18 cellular contexts compared by ENCODE assay signal in the genomic region with DNA sequence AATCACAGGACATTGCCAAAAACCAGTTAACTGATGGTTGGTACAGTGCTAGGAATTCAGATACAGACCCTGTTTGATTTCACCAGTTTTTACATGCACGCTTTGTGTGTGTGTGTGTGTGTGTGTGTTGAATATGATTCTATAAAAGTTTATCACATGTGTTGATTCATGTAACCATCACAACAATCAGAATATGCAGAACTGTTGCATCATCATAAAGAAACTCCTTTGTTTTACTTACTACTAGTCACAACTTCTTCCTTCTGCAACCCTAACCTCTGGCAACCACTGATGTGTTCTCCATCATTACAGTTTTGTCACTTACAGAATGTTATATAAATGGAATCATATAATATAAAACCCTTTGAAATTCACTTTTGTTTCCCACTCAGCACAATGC.
DNase-seq lines count a peak whose midpoint lies in the region; ATAC-seq, FAIRE-seq and TF ChIP-seq lines count a peak whose summit lies in the region.
"Had no signal": no experiment of that assay in that cellular context is flagged by ENCODE, and none has a peak within 500 bp of the region (broad histone marks: within the 10 kb centered on the region; RNA-seq: fewer than 3 reads in every experiment).

No MANE protein-coding gene starts in this region.

- TF ChIP-seq EP300 in HepG2 (IDR thresholded peaks at IDR 0.05; ENCODE audit: low read depth in 2 of 2, low read length in 2 of 2) = no peak
- TF ChIP-seq EP300 in HepG2 (CRISPR knock-in tag; IDR thresholded peaks at IDR 0.05; ENCODE audit: borderline replicate concordance) = no peak

- H3K9me3 ChIP-seq in HepG2 (ENCODE audit: low read length) (no peaks in the 10 kb centered on the region), right lobe of liver (no peaks in the 10 kb centered on the region)
- H3K9me3 ChIP-seq in CD8-positive, alpha-beta T cell (ENCODE audit: low read length) = peaks cover 3% of the 10 kb centered on the region
- H3K9me3 ChIP-seq: BLaER1 had no signal

- H3K4me2 ChIP-seq in HepG2 (ENCODE audit: low read depth, low read length) = no peak overlapping the region
- H3K4me2 ChIP-seq: BLaER1, GM23338 had no signal

- WGBS in HepG2 (ENCODE audit: low lambda C conversion rate) = 100% methylated on average over 1 of the region's 1 CpG
- WGBS in right lobe of liver (ENCODE audit: insufficient coverage, low coverage, low lambda C conversion rate, missing lambda C conversion rate) = 100% methylated on average over 1 of the region's 1 CpG

- H3K4me1 Mint-ChIP-seq in natural killer cell treated with Interleukin-12 subunit alpha and Interleukin-12 subunit beta and Interleukin-15 and Interleukin-18, amount 100 ng/mL, for 72 hours (ENCODE audit: low read depth in 2 of 2) = no peaks in the 10 kb centered on the region
- H3K4me1 Mint-ChIP-seq in CD8-positive, alpha-beta T cell (ENCODE audit: low read depth) = peaks cover 2% of the 10 kb centered on the region
- H3K4me1 Mint-ChIP-seq: GM23338 had no signal

- H3K4me3 ChIP-seq in HepG2 (replicated peaks in 1 of 3; ENCODE audit: insufficient read depth in 1 of 3, low read depth in 2 of 3, low read length in 3 of 3) = no peak overlapping the region
- no peak overlapping the region for H3K4me3 ChIP-seq in right lobe of liver
- no peak overlapping the region for H3K4me3 ChIP-seq in choroid plexus epithelial cell (ENCODE audit: low read depth, low read length)
- no peak overlapping the region for H3K4me3 ChIP-seq in fibroblast of the aortic adventitia (ENCODE audit: low read depth, low read length)
- no peak overlapping the region for H3K4me3 ChIP-seq in CD8-positive, alpha-beta T cell (ENCODE audit: low read depth, low read length)
- H3K4me3 ChIP-seq: BLaER1, GM12878, GM23338 had no signal

- intact Hi-C loops in HepG2 (cut with micrococcal nuclease; ENCODE audit: unreplicated experiment) (no loop called here), right lobe of liver (cut with DNase I) (no loop called here), posterior cingulate gyrus (cut with DNase I) (no loop called here)
- intact Hi-C loops in CD8-positive, alpha-beta T cell (cut with DNase I, micrococcal nuclease) = no loop called here

- CTCF ChIA-PET in HepG2 (lab: Yijun Ruan, JAX; ENCODE audit: low intra/inter-chr PET ratio, low total read pairs) = no interaction called here
- CTCF ChIA-PET in CD8-positive, alpha-beta T cell (lab: Charles Lee) = no interaction called here

- no TSS peak for BruUV-seq in HepG2 (replicated peaks; lab: Mats Ljungman, UMichigan)

- TF ChIP-seq RAD21 in HepG2 (CRISPR knock-in tag; IDR thresholded peaks at IDR 0.05) = no peak

- H3K4me3 Mint-ChIP-seq in natural killer cell treated with Interleukin-12 subunit alpha and Interleukin-12 subunit beta and Interleukin-15 and Interleukin-18, amount 100 ng/mL, for 72 hours = no peak overlapping the region
- H3K4me3 Mint-ChIP-seq in CD8-positive, alpha-beta T cell = no peak overlapping the region
- H3K4me3 Mint-ChIP-seq: GM23338 had no signal

- TF ChIP-seq POLR2A in HepG2 (IDR thresholded peaks at IDR 0.05; ENCODE audit: insufficient read depth in 1 of 2, low read depth in 2 of 2, low read length in 2 of 2) = no peak
- no peak for TF ChIP-seq POLR2A in right lobe of liver (IDR thresholded peaks at IDR 0.05)

- H3K9ac ChIP-seq in HepG2 (ENCODE audit: insufficient read depth, low read depth, low read length) = no peak overlapping the region
- H3K9ac ChIP-seq: BLaER1 had no signal

- ATAC-seq in HepG2 (no peak), right lobe of liver (no peak), HG03571 (IDR thresholded peaks at IDR 0.05; ENCODE audit: unreplicated experiment) (no peak)
- no peak for ATAC-seq in natural killer cell treated with Interleukin-12 subunit alpha and Interleukin-12 subunit beta and Interleukin-15 and Interleukin-18, amount 100 ng/mL, for 72 hours
- no peak for ATAC-seq in CD8-positive, alpha-beta T cell
- ATAC-seq: GM12878, GM23338 had no signal

- no peaks in the 10 kb centered on the region for H3K79me2 ChIP-seq in HepG2 (ENCODE audit: insufficient read depth, low read length)

- H2AFZ ChIP-seq in HepG2 (ENCODE audit: low read length) = no peak overlapping the region
- H2AFZ ChIP-seq: GM23338 had no signal

- in situ Hi-C loops in HepG2 (cut with HindIII; ENCODE audit: extremely low pct_ligation_motif_present, low pct_unique_long_range_greater_than_20kb) = no loop called here

- H3K9me3 Mint-ChIP-seq in natural killer cell treated with Interleukin-12 subunit alpha and Interleukin-12 subunit beta and Interleukin-15 and Interleukin-18, amount 100 ng/mL, for 72 hours = peaks cover 3% of the 10 kb centered on the region
- H3K9me3 Mint-ChIP-seq in CD8-positive, alpha-beta T cell = peaks cover under 1% of the 10 kb centered on the region
- H3K9me3 Mint-ChIP-seq: GM23338 had no signal

- TF ChIP-seq CTCF in HepG2 (CRISPR knock-in tag; IDR thresholded peaks at IDR 0.05) (no peak), right lobe of liver (IDR thresholded peaks at IDR 0.05) (no peak), choroid plexus epithelial cell (conservative IDR thresholded peaks at IDR 0.05; ENCODE audit: low read depth, low read length) (no peak), fibroblast of the aortic adventitia (IDR thresholded peaks at IDR 0.05; ENCODE audit: insufficient read depth, low read length) (no peak)
- TF ChIP-seq CTCF in CD8-positive, alpha-beta T cell (IDR thresholded peaks at IDR 0.05) = no peak

- no peaks in the 10 kb centered on the region for H4K20me1 ChIP-seq in HepG2 (ENCODE audit: insufficient read depth, low read length)
- H4K20me1 ChIP-seq: BLaER1 had no signal

- H3K27me3 ChIP-seq in HepG2 (ENCODE audit: control insufficient read depth in 1 of 2, insufficient read depth in 2 of 2, low read length in 2 of 2) (no peaks in the 10 kb centered on the region), right lobe of liver (no peaks in the 10 kb centered on the region)
- no peaks in the 10 kb centered on the region for H3K27me3 ChIP-seq in CD8-positive, alpha-beta T cell (ENCODE audit: insufficient read depth, low read length)
- H3K27me3 ChIP-seq: BLaER1 had no signal

- H3K36me3 Mint-ChIP-seq in natural killer cell treated with Interleukin-12 subunit alpha and Interleukin-12 subunit beta and Interleukin-15 and Interleukin-18, amount 100 ng/mL, for 72 hours = peaks cover under 1% of the 10 kb centered on the region
- H3K36me3 Mint-ChIP-seq in CD8-positive, alpha-beta T cell = no peaks in the 10 kb centered on the region

- DNase-seq in HepG2 (ENCODE audit: low spot score) (no peak), right lobe of liver (no peak), choroid plexus epithelial cell (ENCODE audit: low read depth) (peak; percentile 34), fibroblast of the aortic adventitia (ENCODE audit: low read depth) (peak; percentile 46), posterior cingulate gyrus (no peak)
- DNase-seq in natural killer cell treated with Interleukin-12 subunit alpha and Interleukin-12 subunit beta and Interleukin-15 and Interleukin-18, amount 100 ng/mL, for 72 hours (ENCODE audit: low spot score) = no peak
- DNase-seq in CD8-positive, alpha-beta T cell = no peak
- DNase-seq: 8988T, AML-193, Calu3, DMS 273 treated with DMSO at 0.1 percent for 48 hours, H7 had no signal

- FAIRE-seq in HepG2 (lab: Jason Lieb, UNC) = no peak
- FAIRE-seq: GM12878, GM18507, HTR-8/SVneo had no signal

- H3K4me1 ChIP-seq in HepG2 (ENCODE audit: insufficient read depth, low read length) (no peaks in the 10 kb centered on the region), right lobe of liver (no peaks in the 10 kb centered on the region)
- H3K4me1 ChIP-seq in CD8-positive, alpha-beta T cell (ENCODE audit: insufficient read depth, low read length) = no peaks in the 10 kb centered on the region
- H3K4me1 ChIP-seq: BLaER1 had no signal

- H3K36me3 ChIP-seq in HepG2 (replicated peaks in 1 of 2; ENCODE audit: control insufficient read depth in 1 of 2, insufficient read depth in 2 of 2, low read length in 2 of 2) (no peaks in the 10 kb centered on the region), right lobe of liver (no peaks in the 10 kb centered on the region)
- H3K36me3 ChIP-seq in CD8-positive, alpha-beta T cell (ENCODE audit: insufficient read depth, low read length) = no peaks in the 10 kb centered on the region
- H3K36me3 ChIP-seq: BLaER1 had no signal

- no peaks in the 10 kb centered on the region for H3K27me3 Mint-ChIP-seq in natural killer cell treated with Interleukin-12 subunit alpha and Interleukin-12 subunit beta and Interleukin-15 and Interleukin-18, amount 100 ng/mL, for 72 hours
- no peaks in the 10 kb centered on the region for H3K27me3 Mint-ChIP-seq in CD8-positive, alpha-beta T cell (ENCODE audit: low read depth)

- POLR2A ChIA-PET in HepG2 (lab: Yijun Ruan, JAX) = no interaction called here
- POLR2A ChIA-PET in CD8-positive, alpha-beta T cell (lab: Charles Lee) = no interaction called here

- no peak overlapping the region for H3K27ac Mint-ChIP-seq in natural killer cell treated with Interleukin-12 subunit alpha and Interleukin-12 subunit beta and Interleukin-15 and Interleukin-18, amount 100 ng/mL, for 72 hours
- no peak overlapping the region for H3K27ac Mint-ChIP-seq in CD8-positive, alpha-beta T cell
- H3K27ac Mint-ChIP-seq: GM23338 had no signal

- H3K27ac ChIP-seq in HepG2 (ENCODE audit: extremely low read length, insufficient read depth, low read length) = no peak overlapping the region
- H3K27ac ChIP-seq in right lobe of liver = no peak overlapping the region
- no peak overlapping the region for H3K27ac ChIP-seq in CD8-positive, alpha-beta T cell (ENCODE audit: low read depth, low read length)
- H3K27ac ChIP-seq: BLaER1 had no signal

TF ChIP-seq in HepG2, 621 proteins besides CTCF, POLR2A, EP300 and RAD21:
- TF ChIP-seq ATF7 (IDR thresholded peaks at IDR 0.05) (peak; percentile 60; the same call in 1 of the 2 replicates), ATF7 (CRISPR knock-in tag; IDR thresholded peaks at IDR 0.05) (no peak), CEBPB (IDR thresholded peaks at IDR 0.05; ENCODE audit: borderline replicate concordance, low read depth, low read length) (peak; percentile 33; the same call in 1 of the 2 replicates), ZKSCAN5 (CRISPR knock-in tag; IDR thresholded peaks at IDR 0.05) (no peak)

Comparison
In these comparisons a context has a peak if more than half of its experiments do, and no peak if none do; other contexts are left out.
1. DNase-seq: peak in choroid plexus epithelial cell (single experiment) and fibroblast of the aortic adventitia (single experiment); none in HepG2 (single experiment), right lobe of liver (0 of 3), natural killer cell treated with Interleukin-12 subunit alpha and Interleukin-12 subunit beta and Interleukin-15 and Interleukin-18, amount 100 ng/mL, for 72 hours (single experiment), CD8-positive, alpha-beta T cell (0 of 7) and posterior cingulate gyrus (0 of 10).